14 cellular contexts compared by ENCODE assay signal in the genomic region with DNA sequence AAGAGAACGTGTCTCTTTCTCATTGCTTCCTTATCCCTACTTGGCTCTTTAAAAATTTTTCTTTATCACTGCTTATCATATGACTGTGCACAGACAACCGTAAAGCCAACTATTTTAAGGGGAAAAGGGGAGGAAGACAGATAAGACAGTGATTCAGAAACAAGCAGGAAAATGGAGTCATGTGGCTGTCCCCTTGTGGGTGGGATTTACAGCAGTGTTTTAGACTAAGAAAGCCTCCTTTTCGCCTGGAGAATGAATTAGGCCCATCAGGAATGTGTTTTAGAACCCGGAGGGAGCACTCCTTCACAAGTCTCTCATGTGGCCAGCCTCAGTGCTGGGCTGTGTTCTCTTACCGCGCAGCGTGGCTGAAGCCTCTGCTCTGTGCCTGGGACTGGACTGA. TPM values are rescaled to one million over a fixed set of nuclear protein-coding genes. Genes with fewer than 3 reads are reported as not detected.
DNase-seq lines count a peak whose midpoint lies in the region; ATAC-seq and TF ChIP-seq lines count a peak whose summit lies in the region.
"Had no signal": no experiment of that assay in that cellular context is flagged by ENCODE, and none has a peak within 500 bp of the region (broad histone marks: within the 10 kb centered on the region; RNA-seq: fewer than 3 reads in every experiment).

No MANE protein-coding gene starts in this region.

- peaks cover 100% of the 10 kb centered on the region for H4K20me1 ChIP-seq in BLaER1

- H3K27me3 ChIP-seq in BLaER1 = no peaks in the 10 kb centered on the region
- H3K27me3 ChIP-seq in prostate gland (replicated peaks; ENCODE audit: insufficient read depth) = no peaks in the 10 kb centered on the region
- H3K27me3 ChIP-seq: upper lobe of right lung had no signal

- no peak for ATAC-seq in memory B cell (ENCODE audit: low read depth)
- no peak for ATAC-seq in GM21723 (IDR thresholded peaks at IDR 0.05; ENCODE audit: unreplicated experiment)
- no peak for ATAC-seq in HG03159 (IDR thresholded peaks at IDR 0.05; ENCODE audit: unreplicated experiment)
- ATAC-seq: upper lobe of right lung had no signal

- WGBS in prostate gland = 71% methylated on average over 7 of the region's 7 CpGs

- no peak for TF ChIP-seq POLR2A in prostate gland (IDR thresholded peaks at IDR 0.05)

- H3K36me3 ChIP-seq in BLaER1 = peaks cover 83% of the 10 kb centered on the region
- no peaks in the 10 kb centered on the region for H3K36me3 ChIP-seq in prostate gland
- H3K36me3 ChIP-seq: upper lobe of right lung had no signal

- H3K4me3 ChIP-seq in BLaER1 (no peak overlapping the region), prostate gland (no peak overlapping the region)
- H3K4me3 ChIP-seq: skin epidermis, upper lobe of right lung had no signal

- H3K9me3 Mint-ChIP-seq in endothelial cell (ENCODE audit: unreplicated experiment) (no peaks in the 10 kb centered on the region), memory B cell (peaks cover 3% of the 10 kb centered on the region)

- H3K4me1 Mint-ChIP-seq in endothelial cell (ENCODE audit: unreplicated experiment) = peaks cover 15% of the 10 kb centered on the region
- peaks cover 16% of the 10 kb centered on the region for H3K4me1 Mint-ChIP-seq in memory B cell

- H3K27me3 Mint-ChIP-seq in endothelial cell (ENCODE audit: unreplicated experiment) (no peaks in the 10 kb centered on the region), memory B cell (no peaks in the 10 kb centered on the region)

- DNase-seq in NCI-H226 = peak; percentile 86
- DNase-seq in endothelial cell (ENCODE audit: low spot score) = no peak
- no peak for DNase-seq in memory B cell (ENCODE audit: low spot score in 2 of 2)
- DNase-seq in prostate gland (ENCODE audit: low spot score) = no peak
- DNase-seq in NCI-H345 treated with DMSO at 0.1 percent for 48 hours (lab: John Stamatoyannopoulos, UW; ENCODE audit: unreplicated experiment) = no peak
- DNase-seq: activated CD4-positive, CD25-positive, alpha-beta regulatory T cell treated with anti-CD3 and anti-CD28 coated beads, Interleukin-2, amount 50 U/mL, for 72 hours; effector CD8-positive, alpha-beta T cell; NCI-H510A treated with DMSO at 0.1 percent for 48 hours; SHP77; upper lobe of right lung had no signal

- peak overlapping the region; percentile 48; the same call in 1 of the 2 replicates for H3K4me2 ChIP-seq in BLaER1

- H3K27ac Mint-ChIP-seq in endothelial cell (ENCODE audit: unreplicated experiment) (peak overlapping the region; percentile 50), memory B cell (peak overlapping the region; percentile 14)

- intact Hi-C loops in prostate gland (cut with DNase I) = no loop called here

- H3K9me3 ChIP-seq in BLaER1 (no peaks in the 10 kb centered on the region), prostate gland (no peaks in the 10 kb centered on the region)
- H3K9me3 ChIP-seq: upper lobe of right lung had no signal

- H3K36me3 Mint-ChIP-seq in endothelial cell (ENCODE audit: low read depth, unreplicated experiment) (no peaks in the 10 kb centered on the region), memory B cell (peaks cover 11% of the 10 kb centered on the region)

- peak overlapping the region; percentile 1; the same call in 1 of the 2 replicates for H3K27ac ChIP-seq in BLaER1
- no peak overlapping the region for H3K27ac ChIP-seq in prostate gland
- H3K27ac ChIP-seq: upper lobe of right lung had no signal

- no peak overlapping the region; the same call in 1 of the 2 replicates for H3K9ac ChIP-seq in BLaER1

- peaks cover 82% of the 10 kb centered on the region for H3K4me1 ChIP-seq in BLaER1
- no peaks in the 10 kb centered on the region for H3K4me1 ChIP-seq in prostate gland (replicated peaks)

- peak overlapping the region; percentile 18 for H3K4me3 Mint-ChIP-seq in endothelial cell (ENCODE audit: unreplicated experiment)
- H3K4me3 Mint-ChIP-seq in memory B cell = no peak overlapping the region

- TF ChIP-seq CTCF in endothelial cell (IDR thresholded peaks at IDR 0.05; ENCODE audit: unreplicated experiment) = no peak
- no peak for TF ChIP-seq CTCF in prostate gland (IDR thresholded peaks at IDR 0.05)

RNA-seq across cellular contexts. Expression of a gene that starts 17.6 kb away (rescaled TPM):
- 24.2 TPM for total RNA-seq in endothelial cell (ENCODE audit: unreplicated experiment)
- total RNA-seq in prostate gland = 10 to 100 TPM in 1 of 2 donors, 1 to 10 TPM in 1; 7.2 to 25.4 TPM

RNA-seq across cellular contexts. Expression of a gene that starts 58.0 kb away (rescaled TPM):
- total RNA-seq in endothelial cell (ENCODE audit: unreplicated experiment) = 18.2 TPM
- 10 to 100 TPM; 16.5 to 25.9 TPM for total RNA-seq in prostate gland
